In the genomic region with DNA sequence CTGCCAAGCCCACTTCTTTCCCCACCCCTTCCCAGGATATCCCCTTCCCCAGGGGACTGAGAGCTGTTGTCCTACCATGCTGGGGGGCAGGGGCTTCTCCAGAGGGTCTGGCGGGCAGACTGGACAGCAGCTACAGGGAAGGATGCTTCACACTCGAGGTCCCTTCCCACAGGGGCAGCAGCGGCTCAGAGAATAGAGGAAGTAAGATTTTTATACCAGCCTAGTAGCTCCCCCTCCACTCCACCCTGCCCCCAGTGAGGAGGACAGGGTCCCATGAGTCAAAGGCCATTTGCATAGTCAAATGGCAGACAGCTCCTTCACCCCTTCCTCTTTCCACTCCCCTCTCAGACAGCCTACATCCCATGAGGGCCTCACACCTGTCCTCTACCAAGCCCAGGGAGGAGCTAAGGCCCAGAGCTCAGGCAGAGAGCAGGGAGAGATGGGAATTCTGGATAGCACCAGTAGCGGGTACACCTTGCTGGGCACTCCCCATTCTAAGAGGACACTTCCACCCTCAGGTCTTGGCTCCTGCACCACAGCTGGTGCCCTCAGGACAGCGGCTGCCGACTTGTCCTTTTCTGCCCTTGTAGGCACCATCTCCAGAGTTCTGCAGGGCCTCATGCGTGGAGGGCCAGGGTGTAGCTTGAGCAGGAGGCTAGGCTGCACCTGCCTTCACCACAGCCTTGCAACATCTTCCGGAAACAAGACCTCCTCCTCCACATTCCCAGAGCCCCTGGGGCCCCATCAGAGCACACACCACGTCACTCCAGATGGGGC, we compare ENCODE assay signal across 8 cellular contexts. TPM values are rescaled to one million over a fixed set of nuclear protein-coding genes. Genes with fewer than 3 reads are reported as not detected.
A peak's percentile ranks its signal among the peaks of the same experiment; 100 is the strongest.
DNase-seq lines count a peak whose midpoint lies in the region; ATAC-seq and TF ChIP-seq lines count a peak whose summit lies in the region.

A gene with protein sequence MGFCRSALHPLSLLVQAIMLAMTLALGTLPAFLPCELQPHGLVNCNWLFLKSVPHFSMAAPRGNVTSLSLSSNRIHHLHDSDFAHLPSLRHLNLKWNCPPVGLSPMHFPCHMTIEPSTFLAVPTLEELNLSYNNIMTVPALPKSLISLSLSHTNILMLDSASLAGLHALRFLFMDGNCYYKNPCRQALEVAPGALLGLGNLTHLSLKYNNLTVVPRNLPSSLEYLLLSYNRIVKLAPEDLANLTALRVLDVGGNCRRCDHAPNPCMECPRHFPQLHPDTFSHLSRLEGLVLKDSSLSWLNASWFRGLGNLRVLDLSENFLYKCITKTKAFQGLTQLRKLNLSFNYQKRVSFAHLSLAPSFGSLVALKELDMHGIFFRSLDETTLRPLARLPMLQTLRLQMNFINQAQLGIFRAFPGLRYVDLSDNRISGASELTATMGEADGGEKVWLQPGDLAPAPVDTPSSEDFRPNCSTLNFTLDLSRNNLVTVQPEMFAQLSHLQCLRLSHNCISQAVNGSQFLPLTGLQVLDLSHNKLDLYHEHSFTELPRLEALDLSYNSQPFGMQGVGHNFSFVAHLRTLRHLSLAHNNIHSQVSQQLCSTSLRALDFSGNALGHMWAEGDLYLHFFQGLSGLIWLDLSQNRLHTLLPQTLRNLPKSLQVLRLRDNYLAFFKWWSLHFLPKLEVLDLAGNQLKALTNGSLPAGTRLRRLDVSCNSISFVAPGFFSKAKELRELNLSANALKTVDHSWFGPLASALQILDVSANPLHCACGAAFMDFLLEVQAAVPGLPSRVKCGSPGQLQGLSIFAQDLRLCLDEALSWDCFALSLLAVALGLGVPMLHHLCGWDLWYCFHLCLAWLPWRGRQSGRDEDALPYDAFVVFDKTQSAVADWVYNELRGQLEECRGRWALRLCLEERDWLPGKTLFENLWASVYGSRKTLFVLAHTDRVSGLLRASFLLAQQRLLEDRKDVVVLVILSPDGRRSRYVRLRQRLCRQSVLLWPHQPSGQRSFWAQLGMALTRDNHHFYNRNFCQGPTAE (minus strand): TSS at position 194 of the 777 bp plus-strand sequence. CDS start 116 bp downstream, at position 78.

- DNase-seq in COLO668 (lab: John Stamatoyannopoulos, UW; ENCODE audit: unreplicated experiment) (peak; percentile 44), RWPE2 (ENCODE audit: low spot score) (peak; percentile 48), cerebellar cortex (ENCODE audit: low spot score) (no peak), NCI-H345 treated with DMSO at 0.1 percent for 48 hours (lab: John Stamatoyannopoulos, UW; ENCODE audit: unreplicated experiment) (no peak), NCI-H774 (lab: John Stamatoyannopoulos, UW) (no peak)
- peak in 1 of 10 donors; percentile 67 for DNase-seq in naive thymus-derived CD8-positive, alpha-beta T cell

- ATAC-seq in GM19043 (IDR thresholded peaks at IDR 0.05; ENCODE audit: low read depth, unreplicated experiment) (peak; percentile 76), HG03066 (IDR thresholded peaks at IDR 0.05; ENCODE audit: low read depth, unreplicated experiment) (peak; percentile 83), RWPE2 (ENCODE audit: low read depth) (peak; percentile 6; the same call in 1 of the 3 replicates)
- ATAC-seq in naive thymus-derived CD8-positive, alpha-beta T cell: peak; percentile 43 to 54

- H3K4me1 Mint-ChIP-seq in naive thymus-derived CD8-positive, alpha-beta T cell: peaks cover 36 to 80% (median 65%) of the 10 kb centered on the region in 4 donors

- H3K4me1 ChIP-seq in RWPE2 (ENCODE audit: insufficient read depth, poor library complexity, severe bottlenecking): no peaks in the 10 kb centered on the region

- H3K4me3 Mint-ChIP-seq in naive thymus-derived CD8-positive, alpha-beta T cell: peak within 1 kb of the TSS; percentile 30 to 92 (median 75)

- H3K9me3 ChIP-seq in RWPE2 (ENCODE audit: severe bottlenecking): no peaks in the 10 kb centered on the region

- H3K27me3 ChIP-seq in RWPE2 (ENCODE audit: insufficient read depth, poor library complexity, severe bottlenecking): no peaks in the 10 kb centered on the region

- H3K4me3 ChIP-seq in RWPE2 (ENCODE audit: severe bottlenecking): no peak within 1 kb of the TSS

- H3K27ac Mint-ChIP-seq in naive thymus-derived CD8-positive, alpha-beta T cell: peak within 1 kb of the TSS; percentile 73 to 96 (median 90)

- TF ChIP-seq CTCF in RWPE2 (IDR thresholded peaks at IDR 0.05; ENCODE audit: poor library complexity, severe bottlenecking): no peak

- no peak within 1 kb of the TSS for H3K27ac ChIP-seq in RWPE2 (ENCODE audit: poor library complexity, severe bottlenecking)

- H3K36me3 ChIP-seq in RWPE2 (ENCODE audit: low read depth): peaks cover 16% of the 10 kb centered on the region

- POLR2A ChIA-PET in naive thymus-derived CD8-positive, alpha-beta T cell (lab: Charles Lee): interaction anchor here (0.7 to 58.8 kb wide), 4 partner anchors 25 to 544 kb away, joined by 3 to 1841 read pairs (median 728); a partner anchor contains a TSS

- no peaks in the 10 kb centered on the region for H3K27me3 Mint-ChIP-seq in naive thymus-derived CD8-positive, alpha-beta T cell

- H3K9me3 Mint-ChIP-seq in naive thymus-derived CD8-positive, alpha-beta T cell: no peaks in the 10 kb centered on the region

- peaks cover 0 to 23% (median 0%) of the 10 kb centered on the region in 3 donors for H3K36me3 Mint-ChIP-seq in naive thymus-derived CD8-positive, alpha-beta T cell

RNA-seq across cellular contexts. Expression of the gene that starts here (rescaled TPM):
- 1 to 10 TPM; 2.4 to 2.8 TPM for total RNA-seq in naive thymus-derived CD8-positive, alpha-beta T cell
- not detected for polyA plus RNA-seq in naive thymus-derived CD8-positive, alpha-beta T cell

Comparison
In these comparisons a context has a peak if more than half of its experiments do, and no peak if none do; other contexts are left out.
1. DNase-seq: peak in COLO668 (single experiment) and RWPE2 (single experiment); none in cerebellar cortex (single experiment), NCI-H345 treated with DMSO at 0.1 percent for 48 hours (single experiment) and NCI-H774 (single experiment).
2. ATAC-seq: peak in every context shown above with its lines; median percentile 83 in HG03066; 76 in GM19043; 48 in naive thymus-derived CD8-positive, alpha-beta T cell; 6 in RWPE2.